Comparison of ENCODE assay signal across 23 cellular contexts in the genomic region with DNA sequence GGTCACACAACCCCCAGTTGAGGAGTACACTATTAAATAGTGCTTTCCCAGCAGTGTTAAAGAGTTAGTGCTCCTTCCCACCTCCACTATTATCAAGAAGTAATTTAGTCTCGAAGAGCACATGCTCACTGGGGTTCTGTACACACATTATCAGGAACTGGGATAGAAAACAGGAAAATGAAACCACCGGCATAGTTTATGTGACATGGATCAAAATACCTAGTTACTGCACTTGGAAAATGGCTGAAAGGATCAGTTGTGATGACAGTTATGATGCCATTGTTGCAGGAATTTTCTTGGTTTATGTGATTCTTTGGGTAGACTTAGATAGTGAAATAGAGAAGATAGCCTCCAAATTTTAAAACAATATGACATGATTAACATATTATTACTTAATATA.
"Had no signal": no experiment of that assay in that cellular context is flagged by ENCODE, and none has a peak within 500 bp of the region (broad histone marks: within the 10 kb centered on the region; RNA-seq: fewer than 3 reads in every experiment).

No MANE protein-coding gene starts in this region.

- H3K27me3 ChIP-seq: SJSA1 had no signal

- H3K27ac ChIP-seq: HL-60, KMS-11, SJSA1, SK-N-MC had no signal

- H3K4me3 ChIP-seq: K562, SJSA1, SK-N-MC had no signal

- H3K4me1 ChIP-seq: SJSA1 had no signal

- DNase-seq: Kasumi-1, MM.1S, NCI-H1048, NCI-H1105, NCI-H1436 treated with DMSO at 0.1 percent for 48 hours, NCI-H187, NCI-H2029, NCI-H2081 treated with DMSO at 0.1 percent for 48 hours, NCI-H2171, NCI-H226, NCI-H446, NCI-H510A, NCI-H524 treated with DMSO at 0.1 percent for 48 hours, NCI-H82, Right ventricle myocardium superior, RPMI8226, SIG-M5, SW 1271 had no signal

- H3K36me3 ChIP-seq: SJSA1 had no signal

- H3K9me3 ChIP-seq: SJSA1 had no signal
